In the genomic region with DNA sequence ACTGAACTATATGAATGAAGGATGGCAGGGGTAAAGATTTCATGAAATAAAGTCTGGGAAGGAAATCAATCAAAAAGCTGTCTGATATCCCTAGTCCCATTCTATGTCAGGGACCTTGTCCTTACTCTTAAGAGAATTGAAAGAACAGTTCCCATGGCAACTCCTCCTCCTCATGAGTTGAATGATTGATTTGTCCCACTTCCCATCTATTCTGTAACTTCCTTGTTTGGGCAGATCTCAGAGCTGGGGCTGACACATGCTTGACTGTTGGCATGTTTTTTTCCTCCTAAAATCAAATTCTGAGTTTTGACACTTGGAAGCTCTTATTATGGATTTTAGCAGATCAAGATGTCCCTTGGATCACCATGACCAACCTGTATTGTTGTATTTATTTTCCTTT, we compare ENCODE assay signal across 28 cellular contexts.
"Had no signal": no experiment of that assay in that cellular context is flagged by ENCODE, and none has a peak within 500 bp of the region (broad histone marks: within the 10 kb centered on the region; RNA-seq: fewer than 3 reads in every experiment).

No MANE protein-coding gene starts in this region.

- H3K4me1 ChIP-seq: neural progenitor cell, parathyroid adenoma, prostate gland, right lobe of liver, sigmoid colon, stomach, thyroid gland, tibial nerve, upper lobe of left lung, vagina had no signal

- ATAC-seq: naive thymus-derived CD8-positive, alpha-beta T cell; natural killer cell treated with Interleukin-12 subunit alpha and Interleukin-12 subunit beta and Interleukin-15 and Interleukin-18, amount 100 ng/mL, for 72 hours; right cardiac atrium; right lobe of liver; stimulated activated effector memory CD8-positive, alpha-beta T cell treated with anti-CD3 and anti-CD28 coated beads, Interleukin-12 subunit alpha, Interleukin-12 subunit beta, amount 100 ng/mL, for 72 hours; stimulated activated naive B cell treated with anti-CD40 and anti-IgM and Interleukin-4, amounts not matched to agents 10 μg/mL and 1 μg/mL and 100 μg/mL, for 72 hours had no signal

- H3K4me3 Mint-ChIP-seq: naive B cell; naive thymus-derived CD8-positive, alpha-beta T cell; natural killer cell treated with Interleukin-12 subunit alpha and Interleukin-12 subunit beta and Interleukin-15 and Interleukin-18, amount 100 ng/mL, for 72 hours; nephron progenitor cell; neural progenitor cell; stimulated activated effector memory CD8-positive, alpha-beta T cell treated with anti-CD3 and anti-CD28 coated beads, Interleukin-12 subunit alpha, Interleukin-12 subunit beta, amount 100 ng/mL, for 72 hours; stimulated activated naive B cell treated with anti-CD40 and anti-IgM and Interleukin-4, amounts not matched to agents 10 μg/mL and 1 μg/mL and 100 μg/mL, for 72 hours; stimulated activated naive CD8-positive, alpha-beta T cell treated with anti-CD3 and anti-CD28 coated beads, Interleukin-15, Interleukin-2, amounts not matched to agents 100 ng/mL and 50 ng/mL, for 24 hours had no signal

- H3K9me3 ChIP-seq: ovary, prostate gland, right lobe of liver, sigmoid colon, stomach, thoracic aorta, thyroid gland, tibial nerve, upper lobe of left lung, vagina had no signal

- H3K27me3 Mint-ChIP-seq: naive B cell; naive thymus-derived CD8-positive, alpha-beta T cell; natural killer cell treated with Interleukin-12 subunit alpha and Interleukin-12 subunit beta and Interleukin-15 and Interleukin-18, amount 100 ng/mL, for 72 hours; stimulated activated naive B cell treated with anti-CD40 and anti-IgM and Interleukin-4, amounts not matched to agents 10 μg/mL and 1 μg/mL and 100 μg/mL, for 72 hours; stimulated activated naive CD8-positive, alpha-beta T cell treated with anti-CD3 and anti-CD28 coated beads, Interleukin-15, Interleukin-2, amounts not matched to agents 100 ng/mL and 50 ng/mL, for 24 hours had no signal

- H3K9me3 Mint-ChIP-seq: neural progenitor cell had no signal

- H2AFZ ChIP-seq: parathyroid adenoma had no signal

- H3K4me3 ChIP-seq: neural progenitor cell, ovary, prostate gland, right lobe of liver, sigmoid colon, stomach, thoracic aorta, thyroid gland, tibial nerve, upper lobe of left lung, vagina had no signal

- H3K27me3 ChIP-seq: neural progenitor cell, ovary, right lobe of liver, sigmoid colon, stomach, thyroid gland, tibial nerve, upper lobe of left lung, vagina had no signal

- H3K36me3 ChIP-seq: neural progenitor cell, ovary, prostate gland, right lobe of liver, sigmoid colon, stomach, thoracic aorta, thyroid gland, tibial nerve, upper lobe of left lung, vagina had no signal

- H3K27ac Mint-ChIP-seq: naive B cell; naive thymus-derived CD8-positive, alpha-beta T cell; natural killer cell treated with Interleukin-12 subunit alpha and Interleukin-12 subunit beta and Interleukin-15 and Interleukin-18, amount 100 ng/mL, for 72 hours; nephron progenitor cell; neural progenitor cell; stimulated activated effector memory CD8-positive, alpha-beta T cell treated with anti-CD3 and anti-CD28 coated beads, Interleukin-12 subunit alpha, Interleukin-12 subunit beta, amount 100 ng/mL, for 72 hours; stimulated activated naive B cell treated with anti-CD40 and anti-IgM and Interleukin-4, amounts not matched to agents 10 μg/mL and 1 μg/mL and 100 μg/mL, for 72 hours; stimulated activated naive CD8-positive, alpha-beta T cell treated with anti-CD3 and anti-CD28 coated beads, Interleukin-15, Interleukin-2, amounts not matched to agents 100 ng/mL and 50 ng/mL, for 24 hours had no signal

- H3K36me3 Mint-ChIP-seq: naive B cell; neural progenitor cell; stimulated activated effector memory CD8-positive, alpha-beta T cell treated with anti-CD3 and anti-CD28 coated beads, Interleukin-12 subunit alpha, Interleukin-12 subunit beta, amount 100 ng/mL, for 72 hours; stimulated activated naive B cell treated with anti-CD40 and anti-IgM and Interleukin-4, amounts not matched to agents 10 μg/mL and 1 μg/mL and 100 μg/mL, for 72 hours had no signal

- H3K4me1 Mint-ChIP-seq: naive B cell; naive thymus-derived CD8-positive, alpha-beta T cell; stimulated activated effector memory CD8-positive, alpha-beta T cell treated with anti-CD3 and anti-CD28 coated beads, Interleukin-12 subunit alpha, Interleukin-12 subunit beta, amount 100 ng/mL, for 72 hours; stimulated activated naive B cell treated with anti-CD40 and anti-IgM and Interleukin-4, amounts not matched to agents 10 μg/mL and 1 μg/mL and 100 μg/mL, for 72 hours had no signal

- DNase-seq: naive B cell; naive thymus-derived CD8-positive, alpha-beta T cell; nephron progenitor cell; occipital lobe; ovary; right cardiac atrium; right lobe of liver; sigmoid colon; small intestine; stimulated activated CD4-positive, alpha-beta T cell treated with anti-CD3 and anti-CD28 coated beads, Interleukin-15, amount 100 ng/mL, for 24 hours; stimulated activated CD4-positive, alpha-beta T cell treated with anti-CD3 and anti-CD28 coated beads, Interleukin-2, amount 100 ng/mL, for 24 hours; stimulated activated CD4-positive, alpha-beta T cell treated with anti-CD3 and anti-CD28 coated beads, Interleukin-2, amount 100 ng/mL, for 48 hours; stimulated activated CD4-positive, alpha-beta T cell treated with anti-CD3 and anti-CD28 coated beads, Interleukin-4, amount 100 ng/mL, for 24 hours; stimulated activated naive B cell treated with anti-CD40 and anti-IgM and Interleukin-4, amounts not matched to agents 10 μg/mL and 1 μg/mL and 100 μg/mL, for 72 hours; stimulated activated naive CD4-positive, alpha-beta T cell treated with Interleukin-2 at 50 U/mL for 16 hours; stomach; thyroid gland; trophoblast cell; upper lobe of left lung had no signal
